27 cellular contexts compared by ENCODE assay signal in genomic region chr18:45557296-45557695, GRCh38. TPM values are rescaled to one million over a fixed set of nuclear protein-coding genes. Genes with fewer than 3 reads are reported as not detected.
"Had no signal": no experiment of that assay in that cellular context is flagged by ENCODE, and none has a peak within 500 bp of the region (broad histone marks: within the 10 kb centered on the region; RNA-seq: fewer than 3 reads in every experiment).

No MANE protein-coding gene starts in this region.

- DNase-seq: activated B cell treated with CpG ODN at 0.5 μM for 24 hours; activated CD4-positive, alpha-beta T cell treated with anti-CD3 and anti-CD28 coated beads for 1 hour; activated CD4-positive, alpha-beta T cell treated with anti-CD3 and anti-CD28 coated beads, Interleukin-2, amount 10 ng/mL, durations not matched to agents 24 days and 14 days; activated CD4-positive, alpha-beta T cell treated with anti-CD3 and anti-CD28 coated beads, Interleukin-2, amount 50 U/mL, for 48 hours; activated CD8-positive, alpha-beta memory T cell treated with anti-CD3 and anti-CD28 coated beads, Interleukin-2, amount 10 ng/mL, durations not matched to agents 7 days and 5 days; activated effector memory CD4-positive, alpha-beta T cell treated with anti-CD3 and anti-CD28 coated beads, Interleukin-2, amount 50 U/mL, for 16 hours; activated naive CD4-positive, alpha-beta T cell treated with anti-CD3 and anti-CD28 coated beads for 36 hours; activated naive CD8-positive, alpha-beta T cell treated with anti-CD3 and anti-CD28 coated beads for 36 hours; activated T-cell treated with anti-CD3 and anti-CD28 coated beads, Interleukin-2, amount 50 U/mL, for 24 hours; brain microvascular endothelial cell; caudate nucleus; IMR-90; Kasumi-1; KBM-7; NCI-H1092; NCI-H1930; NCI-H345; NCI-H510A; NCI-H526 treated with DMSO at 0.1 percent for 48 hours; NCI-H82; PC-9; T-cell; T-helper 2 cell; T1000 had no signal

- H3K27ac Mint-ChIP-seq: activated B cell treated with CpG ODN at 0.5 μM for 24 hours; activated CD4-positive, alpha-beta T cell treated with anti-CD3 and anti-CD28 coated beads, Interleukin-2, amount 10 ng/mL, durations not matched to agents 24 days and 14 days; activated CD8-positive, alpha-beta memory T cell treated with anti-CD3 and anti-CD28 coated beads, Interleukin-2, amount 10 ng/mL, durations not matched to agents 7 days and 5 days; activated naive CD4-positive, alpha-beta T cell treated with anti-CD3 and anti-CD28 coated beads for 36 hours; activated naive CD8-positive, alpha-beta T cell treated with anti-CD3 and anti-CD28 coated beads for 36 hours; activated T-cell treated with anti-CD3 and anti-CD28 coated beads, Interleukin-2, amount 50 U/mL, for 24 hours; activated T-helper 1 cell treated with anti-CD3 and anti-CD28 coated beads, Interleukin-12 subunit alpha, Interleukin-12 subunit beta, Interleukin-2, Interleukin-4 antibody, amounts not matched to agents 30 ng/mL and 10 ng/mL and 1 ng/mL, durations not matched to agents 14 hours and 24 hours and 36 hours; T-cell had no signal

- H3K9me3 Mint-ChIP-seq: activated B cell treated with CpG ODN at 0.5 μM for 24 hours; activated CD4-positive, alpha-beta T cell treated with anti-CD3 and anti-CD28 coated beads, Interleukin-2, amount 10 ng/mL, durations not matched to agents 24 days and 14 days; activated naive CD4-positive, alpha-beta T cell treated with anti-CD3 and anti-CD28 coated beads for 36 hours; activated naive CD8-positive, alpha-beta T cell treated with anti-CD3 and anti-CD28 coated beads for 36 hours; activated T-cell treated with anti-CD3 and anti-CD28 coated beads, Interleukin-2, amount 50 U/mL, for 24 hours; activated T-helper 1 cell treated with anti-CD3 and anti-CD28 coated beads, Interleukin-12 subunit alpha, Interleukin-12 subunit beta, Interleukin-2, Interleukin-4 antibody, amounts not matched to agents 30 ng/mL and 10 ng/mL and 1 ng/mL, durations not matched to agents 14 hours and 24 hours and 36 hours; T-cell had no signal

- H3K27me3 ChIP-seq: brain microvascular endothelial cell had no signal

- H3K27ac ChIP-seq: brain microvascular endothelial cell, PC-9, SK-N-MC had no signal

- H3K4me3 ChIP-seq: PC-9, SK-N-MC had no signal

- H3K4me1 Mint-ChIP-seq: activated B cell treated with CpG ODN at 0.5 μM for 24 hours; activated CD4-positive, alpha-beta T cell treated with anti-CD3 and anti-CD28 coated beads, Interleukin-2, amount 10 ng/mL, durations not matched to agents 24 days and 14 days; activated CD8-positive, alpha-beta memory T cell treated with anti-CD3 and anti-CD28 coated beads, Interleukin-2, amount 10 ng/mL, durations not matched to agents 7 days and 5 days; activated naive CD8-positive, alpha-beta T cell treated with anti-CD3 and anti-CD28 coated beads for 36 hours; T-cell had no signal

- H3K36me3 Mint-ChIP-seq: activated CD8-positive, alpha-beta memory T cell treated with anti-CD3 and anti-CD28 coated beads, Interleukin-2, amount 10 ng/mL, durations not matched to agents 7 days and 5 days; activated naive CD8-positive, alpha-beta T cell treated with anti-CD3 and anti-CD28 coated beads for 36 hours; T-cell had no signal

- H3K27me3 Mint-ChIP-seq: activated CD4-positive, alpha-beta T cell treated with anti-CD3 and anti-CD28 coated beads, Interleukin-2, amount 10 ng/mL, durations not matched to agents 24 days and 14 days; activated naive CD8-positive, alpha-beta T cell treated with anti-CD3 and anti-CD28 coated beads for 36 hours; activated T-cell treated with anti-CD3 and anti-CD28 coated beads, Interleukin-2, amount 50 U/mL, for 24 hours had no signal

- H3K4me3 Mint-ChIP-seq: activated B cell treated with CpG ODN at 0.5 μM for 24 hours; activated CD4-positive, alpha-beta T cell treated with anti-CD3 and anti-CD28 coated beads, Interleukin-2, amount 10 ng/mL, durations not matched to agents 24 days and 14 days; activated CD8-positive, alpha-beta memory T cell treated with anti-CD3 and anti-CD28 coated beads, Interleukin-2, amount 10 ng/mL, durations not matched to agents 7 days and 5 days; activated naive CD4-positive, alpha-beta T cell treated with anti-CD3 and anti-CD28 coated beads for 36 hours; activated naive CD8-positive, alpha-beta T cell treated with anti-CD3 and anti-CD28 coated beads for 36 hours; activated T-cell treated with anti-CD3 and anti-CD28 coated beads, Interleukin-2, amount 50 U/mL, for 24 hours; activated T-helper 1 cell treated with anti-CD3 and anti-CD28 coated beads, Interleukin-12 subunit alpha, Interleukin-12 subunit beta, Interleukin-2, Interleukin-4 antibody, amounts not matched to agents 30 ng/mL and 10 ng/mL and 1 ng/mL, durations not matched to agents 14 hours and 24 hours and 36 hours; T-cell had no signal

- ATAC-seq: activated CD8-positive, alpha-beta memory T cell treated with anti-CD3 and anti-CD28 coated beads, Interleukin-2, amount 10 ng/mL, durations not matched to agents 7 days and 5 days; Right ventricle myocardium inferior; T-cell had no signal

- H3K36me3 ChIP-seq: brain microvascular endothelial cell had no signal

RNA-seq across cellular contexts. Expression of gene SLC14A2, which starts 58.0 kb away (rescaled TPM):
- total RNA-seq: activated B cell treated with CpG ODN at 0.5 μM for 24 hours; activated CD4-positive, alpha-beta T cell treated with anti-CD3 and anti-CD28 coated beads, Interleukin-2, amount 10 ng/mL, durations not matched to agents 24 days and 14 days; activated naive CD4-positive, alpha-beta T cell treated with anti-CD3 and anti-CD28 coated beads for 36 hours; activated T-helper 1 cell treated with anti-CD3 and anti-CD28 coated beads, Interleukin-12 subunit alpha, Interleukin-12 subunit beta, Interleukin-2, Interleukin-4 antibody, amounts not matched to agents 30 ng/mL and 10 ng/mL and 1 ng/mL, durations not matched to agents 14 hours and 24 hours and 36 hours; IMR-90; PC-9; Right ventricle myocardium inferior had no signal
